In the genomic region with DNA sequence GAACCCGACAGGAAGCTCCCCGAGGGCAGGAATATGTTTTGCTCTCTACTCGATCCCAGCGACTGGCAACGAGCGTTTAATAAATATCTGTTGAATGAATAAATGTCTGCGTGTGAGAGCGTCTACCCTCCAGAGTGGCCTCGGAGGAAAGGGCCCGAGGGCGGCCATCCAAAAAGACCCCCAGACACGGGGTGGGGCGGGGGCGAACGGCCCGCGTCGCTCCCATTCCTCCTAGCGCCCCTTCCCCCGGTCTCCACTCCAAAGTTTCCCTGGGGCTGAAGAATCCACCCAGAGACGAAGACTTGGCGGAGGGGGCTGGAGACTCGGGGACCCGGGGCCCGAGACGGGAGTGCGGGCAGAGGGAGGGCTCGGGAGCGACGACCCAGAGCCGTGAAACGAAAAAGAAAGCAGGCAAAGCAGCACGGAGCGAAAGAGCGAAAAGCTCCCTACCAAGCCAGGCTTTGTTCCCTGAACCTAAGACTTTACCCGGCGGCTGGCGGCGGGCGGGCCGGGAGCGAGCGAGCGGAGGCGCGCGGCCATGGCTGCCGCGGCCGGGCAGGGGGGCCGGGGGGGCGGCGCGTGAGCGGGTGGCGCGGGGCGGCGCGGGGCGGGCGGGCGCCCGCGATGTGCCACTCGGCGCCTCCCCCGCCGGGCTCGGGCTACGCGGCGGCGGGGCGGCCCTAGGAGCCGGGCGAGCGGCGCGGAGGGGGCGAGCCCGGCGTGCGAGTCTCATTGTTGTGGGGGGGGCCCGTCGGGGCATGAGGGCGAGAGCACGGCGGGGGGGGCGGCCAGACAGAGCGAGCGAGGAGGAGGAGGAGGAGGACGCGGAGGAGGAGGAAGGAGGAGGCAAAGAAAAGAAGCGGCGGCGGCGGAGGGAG, we compare ENCODE assay signal across 8 cellular contexts. TPM values are rescaled to one million over a fixed set of nuclear protein-coding genes. Genes with fewer than 3 reads are reported as not detected.
DNase-seq lines count a peak whose midpoint lies in the region; ATAC-seq and TF ChIP-seq lines count a peak whose summit lies in the region.

A gene (plus strand): TSS at position 629 of the 878 bp plus-strand sequence. CDS start 360 bp downstream, outside the sequence.

- H3K36me3 ChIP-seq in CD8-positive, alpha-beta memory T cell (ENCODE audit: insufficient read depth, low read length), result peaks cover 22% of the 10 kb centered on the region
- H3K36me3 ChIP-seq in HUES6 (ENCODE audit: control insufficient read depth, insufficient read depth, low read length) (peaks cover 12% of the 10 kb centered on the region; the same call in 1 of the 2 replicates), PC-9 (ENCODE audit: low read depth) (peaks cover 21% of the 10 kb centered on the region)

- TF ChIP-seq CTCF in PC-9 (conservative IDR thresholded peaks at IDR 0.05) (no peak), epithelial cell of proximal tubule (conservative IDR thresholded peaks at IDR 0.05; ENCODE audit: low read depth, low read length) (no peak)

- H3K4me3 Mint-ChIP-seq in CD8-positive, alpha-beta memory T cell, result peak within 1 kb of the TSS; percentile 93 to 99 (median 94)
- H3K4me3 Mint-ChIP-seq in activated T-cell treated with anti-CD3 and anti-CD28 coated beads, Interleukin-2, amount 50 U/mL, for 24 hours, result peak within 1 kb of the TSS; percentile 99

- peaks cover 0 to 58% (median 9%) of the 10 kb centered on the region in 3 donors for H3K36me3 Mint-ChIP-seq in CD8-positive, alpha-beta memory T cell
- peaks cover 68% of the 10 kb centered on the region for H3K36me3 Mint-ChIP-seq in activated T-cell treated with anti-CD3 and anti-CD28 coated beads, Interleukin-2, amount 50 U/mL, for 24 hours (ENCODE audit: low read depth)

- H3K4me1 ChIP-seq in CD8-positive, alpha-beta memory T cell (ENCODE audit: insufficient read depth, low read length), result peaks cover 51% of the 10 kb centered on the region
- H3K4me1 ChIP-seq in HUES6 (ENCODE audit: control insufficient read depth, insufficient read depth, low read length) (peaks cover 44% of the 10 kb centered on the region), PC-9 (replicated peaks; ENCODE audit: insufficient read depth) (peaks cover 19% of the 10 kb centered on the region)

- peaks cover 47 to 63% (median 57%) of the 10 kb centered on the region in 3 donors for H3K4me1 Mint-ChIP-seq in CD8-positive, alpha-beta memory T cell
- peaks cover 48% of the 10 kb centered on the region for H3K4me1 Mint-ChIP-seq in activated T-cell treated with anti-CD3 and anti-CD28 coated beads, Interleukin-2, amount 50 U/mL, for 24 hours (ENCODE audit: low read depth)

- no peaks in the 10 kb centered on the region for H3K27me3 Mint-ChIP-seq in CD8-positive, alpha-beta memory T cell
- no peaks in the 10 kb centered on the region for H3K27me3 Mint-ChIP-seq in activated T-cell treated with anti-CD3 and anti-CD28 coated beads, Interleukin-2, amount 50 U/mL, for 24 hours

- no peaks in the 10 kb centered on the region for H3K9me3 ChIP-seq in CD8-positive, alpha-beta memory T cell (ENCODE audit: low read length)
- H3K9me3 ChIP-seq in HUES6 (ENCODE audit: control insufficient read depth, insufficient read depth, low read depth, low read length) (no peaks in the 10 kb centered on the region), PC-9 (ENCODE audit: insufficient read depth, low read depth) (no peaks in the 10 kb centered on the region)

- ATAC-seq in HG03521 (IDR thresholded peaks at IDR 0.05; ENCODE audit: unreplicated experiment), result no peak

- H3K27ac ChIP-seq in CD8-positive, alpha-beta memory T cell (ENCODE audit: low read depth, low read length), result peak within 1 kb of the TSS; percentile 90
- peak within 1 kb of the TSS; percentile 67; the same call in 1 of the 2 replicates for H3K27ac ChIP-seq in HUES6 (ENCODE audit: low read depth, low read length)
- H3K27ac ChIP-seq in PC-9, result peak within 1 kb of the TSS; percentile 88

- H3K9ac ChIP-seq in HUES6 (ENCODE audit: low read length), result peak within 1 kb of the TSS; percentile 88

- H3F3A ChIP-seq in PC-9 (ENCODE audit: insufficient read depth, low read depth), result peaks cover 49% of the 10 kb centered on the region

- peaks cover 60% of the 10 kb centered on the region for H3K79me2 ChIP-seq in PC-9 (ENCODE audit: low read depth)

- peak within 1 kb of the TSS; percentile 93 to 100 (median 98) for H3K27ac Mint-ChIP-seq in CD8-positive, alpha-beta memory T cell
- H3K27ac Mint-ChIP-seq in activated T-cell treated with anti-CD3 and anti-CD28 coated beads, Interleukin-2, amount 50 U/mL, for 24 hours, result peak within 1 kb of the TSS; percentile 100

- peak within 1 kb of the TSS; percentile 93 for H3K4me3 ChIP-seq in CD8-positive, alpha-beta memory T cell (ENCODE audit: low read length)
- H3K4me3 ChIP-seq in HUES6 (ENCODE audit: low read depth, low read length), result peak within 1 kb of the TSS; percentile 79
- peak within 1 kb of the TSS; percentile 99 for H3K4me3 ChIP-seq in PC-9
- peak within 1 kb of the TSS; percentile 95 for H3K4me3 ChIP-seq in epithelial cell of proximal tubule (ENCODE audit: low read depth, low read length)

- no peaks in the 10 kb centered on the region for H3K9me2 ChIP-seq in PC-9 (ENCODE audit: insufficient read depth)

- POLR2A ChIA-PET in CD8-positive, alpha-beta memory T cell (lab: Charles Lee), result interaction anchor here (0.6 to 3.6 kb wide), 9 partner anchors 11 to 94 kb away, joined by 3 to 56 read pairs (median 4); a partner anchor contains a TSS
- POLR2A ChIA-PET in PC-9 (lab: Charles Lee; ENCODE audit: unreplicated experiment), result no interaction called here

- DNase-seq in CD8-positive, alpha-beta memory T cell, result peak; percentile 74 to 88 (median 78)
- DNase-seq in PC-9, result peak; percentile 60
- DNase-seq in activated T-cell treated with anti-CD3 and anti-CD28 coated beads, Interleukin-2, amount 50 U/mL, for 24 hours, result peak; percentile 82
- no peak for DNase-seq in epithelial cell of proximal tubule (ENCODE audit: low read depth)
- peak; percentile 65 for DNase-seq in middle frontal gyrus (ENCODE audit: extremely low spot score, low spot score)
- DNase-seq in stimulated activated CD8-positive, alpha-beta memory T cell treated with anti-CD3 and anti-CD28 coated beads, Interleukin-4, amount 100 ng/mL, for 4 hours (ENCODE audit: low read depth in 2 of 2, low spot score in 1 of 2), result peak; percentile 62 to 81

- intact Hi-C loops in PC-9 (cut with micrococcal nuclease; ENCODE audit: unreplicated experiment), result loop anchor here (2.0 kb wide), 1 partner anchor 44 kb away; a partner anchor contains a TSS

- H3K4me2 ChIP-seq in PC-9, result peak within 1 kb of the TSS; percentile 100

- peaks cover 27% of the 10 kb centered on the region for H4K20me1 ChIP-seq in PC-9 (ENCODE audit: insufficient read depth)

- no peaks in the 10 kb centered on the region for H3K9me3 Mint-ChIP-seq in CD8-positive, alpha-beta memory T cell
- peaks cover 3% of the 10 kb centered on the region for H3K9me3 Mint-ChIP-seq in activated T-cell treated with anti-CD3 and anti-CD28 coated beads, Interleukin-2, amount 50 U/mL, for 24 hours

- no TSS peak for BruUV-seq in PC-9 (replicated peaks; lab: Mats Ljungman, UMichigan)

- CTCF ChIA-PET in CD8-positive, alpha-beta memory T cell (lab: Charles Lee), result interaction anchor here (0.7 to 3.7 kb wide), 8 partner anchors 24 to 147 kb away, joined by 3 to 26 read pairs (median 4); a partner anchor contains a TSS
- CTCF ChIA-PET in PC-9 (lab: Charles Lee), result interaction anchor here (0.6 to 0.7 kb wide), 2 partner anchors 147 to 372 kb away, joined by 3 to 5 read pairs; no protein-coding TSS in a partner anchor

- peak within 1 kb of the TSS; percentile 83 for H2AFZ ChIP-seq in PC-9

- H3K27me3 ChIP-seq in CD8-positive, alpha-beta memory T cell (ENCODE audit: insufficient read depth, low read length, poor library complexity, severe bottlenecking), result no peaks in the 10 kb centered on the region
- H3K27me3 ChIP-seq in HUES6 (ENCODE audit: control insufficient read depth, insufficient read depth, low read length), result peaks cover 62% of the 10 kb centered on the region
- H3K27me3 ChIP-seq in PC-9 (ENCODE audit: insufficient read depth, low read depth), result no peaks in the 10 kb centered on the region

RNA-seq across cellular contexts. Expression of the gene that starts here (rescaled TPM):
- 100 to 1,000 TPM; 197 to 202 TPM for total RNA-seq in CD8-positive, alpha-beta memory T cell
- 15.9 TPM for polyA plus RNA-seq in CD8-positive, alpha-beta memory T cell
- 113 and 127 TPM in 2 replicates for total RNA-seq in PC-9 (2021)
- total RNA-seq in epithelial cell of proximal tubule, result 25.0 and 34.2 TPM in 2 replicates
